In the genomic region with DNA sequence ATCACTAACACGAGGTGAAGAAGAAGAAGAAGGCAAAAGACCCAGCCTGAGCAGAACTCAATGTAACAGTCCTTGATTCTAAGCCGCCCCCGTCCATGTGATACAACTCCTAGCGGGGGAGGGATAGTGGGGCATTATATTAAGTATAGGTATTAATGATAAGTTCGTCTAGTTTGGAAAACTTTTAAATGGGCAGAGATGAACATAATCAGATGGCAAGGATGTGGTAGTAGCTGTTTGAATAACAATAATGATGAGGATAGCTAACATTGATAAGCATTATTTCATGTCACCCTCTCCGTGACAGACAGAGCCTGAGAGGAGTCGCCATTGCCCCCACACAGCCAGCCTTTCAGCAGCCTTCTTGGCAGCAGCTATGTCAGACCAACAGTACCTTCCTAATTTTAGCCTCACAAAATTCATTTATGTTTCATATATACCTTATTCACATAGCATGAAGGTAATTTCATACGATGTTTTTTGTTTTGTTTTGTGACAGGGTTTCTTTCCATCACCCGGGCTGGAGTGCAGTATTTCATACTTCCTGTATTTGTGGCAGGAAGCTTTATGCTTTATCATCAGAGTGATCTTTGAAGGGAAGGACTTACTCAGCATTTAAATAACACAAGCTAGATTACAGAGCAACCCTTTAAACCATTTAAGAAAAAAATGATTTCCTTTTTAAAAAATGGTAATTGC, we compare ENCODE assay signal across 1 cellular context.
TF ChIP-seq lines count a peak whose summit lies in the region.

No MANE protein-coding gene starts in this region.

TF ChIP-seq in K562, 482 proteins besides CTCF, POLR2A, EP300 and RAD21 (continued from another document and continues in another):
- TF ChIP-seq GABPB1 (CRISPR knock-in tag; IDR thresholded peaks at IDR 0.05) (0 out of 2 replicates have a peak, but pooled peaks have one; percentile 41), XRCC4 (IDR thresholded peaks at IDR 0.05; ENCODE audit: extremely low read depth, insufficient read depth, insufficient read length) (no peak), RNF2 (IDR thresholded peaks at IDR 0.05) (no peak), TAF1 (IDR thresholded peaks at IDR 0.05; ENCODE audit: control insufficient read depth, extremely low read depth, insufficient read depth, low read length, severe bottlenecking) (peak; percentile 42), CC2D1A (IDR thresholded peaks at IDR 0.05) (no peak), POLR2H (tag; IDR thresholded peaks at IDR 0.05; ENCODE audit: low read depth) (peak; percentile 94), SRSF9 (IDR thresholded peaks at IDR 0.05; ENCODE audit: borderline replicate concordance, low read depth, low read length) (no peak), ZNF644 (tag; IDR thresholded peaks at IDR 0.05; ENCODE audit: low read depth) (no peak), DPF2 (IDR thresholded peaks at IDR 0.05) (peak; percentile 86), CREBBP (IDR thresholded peaks at IDR 0.05; ENCODE audit: low read depth, low read length) (no peak), C11orf30 (IDR thresholded peaks at IDR 0.05; ENCODE audit: low read depth) (peak; percentile 98), SPI1 (IDR thresholded peaks at IDR 0.05; ENCODE audit: borderline replicate concordance, low read depth, low read length) (no peak), POU5F1 (IDR thresholded peaks at IDR 0.05; ENCODE audit: borderline replicate concordance, low read depth, low read length, partially characterized antibody) (no peak), PHB (CRISPR knock-in tag; IDR thresholded peaks at IDR 0.05) (no peak), NR1H2 (CRISPR knock-in tag; IDR thresholded peaks at IDR 0.05) (no peak), MBD2 (IDR thresholded peaks at IDR 0.05; ENCODE audit: borderline replicate concordance, low read depth) (0 out of 2 replicates have a peak, but pooled peaks have one; percentile 32), SOX6 (IDR thresholded peaks at IDR 0.05) (peak; percentile 27; the same call in 1 of the 2 replicates), ASH1L (IDR thresholded peaks at IDR 0.05; ENCODE audit: borderline replicate concordance, low read depth, partially characterized antibody) (peak; percentile 35), ZNF165 (CRISPR knock-in tag; IDR thresholded peaks at IDR 0.05; ENCODE audit: borderline replicate concordance) (no peak), PHF21A (IDR thresholded peaks at IDR 0.05; ENCODE audit: borderline replicate concordance, low read depth) (no peak), CHD2 (IDR thresholded peaks at IDR 0.05; ENCODE audit: low read depth, low read length) (no peak), NFATC3 (IDR thresholded peaks at IDR 0.05) (no peak), ZNF143 (CRISPR knock-in tag; IDR thresholded peaks at IDR 0.05) (no peak), ZNF232 (CRISPR knock-in tag; IDR thresholded peaks at IDR 0.05) (no peak), ESRRA (IDR thresholded peaks at IDR 0.05; ENCODE audit: borderline replicate concordance, low read depth) (no peak), POLR2B (IDR thresholded peaks at IDR 0.05; ENCODE audit: low read depth, partially characterized antibody) (peak; percentile 73), ZNF354B (CRISPR knock-in tag; IDR thresholded peaks at IDR 0.05) (no peak; the same call in 1 of the 2 replicates), HDAC2 (IDR thresholded peaks at IDR 0.05) (peak; percentile 51)
- TF ChIP-seq, protein P1, sequence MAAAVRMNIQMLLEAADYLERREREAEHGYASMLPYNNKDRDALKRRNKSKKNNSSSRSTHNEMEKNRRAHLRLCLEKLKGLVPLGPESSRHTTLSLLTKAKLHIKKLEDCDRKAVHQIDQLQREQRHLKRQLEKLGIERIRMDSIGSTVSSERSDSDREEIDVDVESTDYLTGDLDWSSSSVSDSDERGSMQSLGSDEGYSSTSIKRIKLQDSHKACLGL (CRISPR knock-in tag; IDR thresholded peaks at IDR 0.05; ENCODE audit: borderline replicate concordance, poor library complexity, severe bottlenecking), result no peak
- TF ChIP-seq, protein P2, sequence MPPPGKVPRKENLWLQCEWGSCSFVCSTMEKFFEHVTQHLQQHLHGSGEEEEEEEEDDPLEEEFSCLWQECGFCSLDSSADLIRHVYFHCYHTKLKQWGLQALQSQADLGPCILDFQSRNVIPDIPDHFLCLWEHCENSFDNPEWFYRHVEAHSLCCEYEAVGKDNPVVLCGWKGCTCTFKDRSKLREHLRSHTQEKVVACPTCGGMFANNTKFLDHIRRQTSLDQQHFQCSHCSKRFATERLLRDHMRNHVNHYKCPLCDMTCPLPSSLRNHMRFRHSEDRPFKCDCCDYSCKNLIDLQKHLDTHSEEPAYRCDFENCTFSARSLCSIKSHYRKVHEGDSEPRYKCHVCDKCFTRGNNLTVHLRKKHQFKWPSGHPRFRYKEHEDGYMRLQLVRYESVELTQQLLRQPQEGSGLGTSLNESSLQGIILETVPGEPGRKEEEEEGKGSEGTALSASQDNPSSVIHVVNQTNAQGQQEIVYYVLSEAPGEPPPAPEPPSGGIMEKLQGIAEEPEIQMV (tag; conservative IDR thresholded peaks at IDR 0.05; ENCODE audit: low read depth), result no peak
- TF ChIP-seq, protein P3, sequence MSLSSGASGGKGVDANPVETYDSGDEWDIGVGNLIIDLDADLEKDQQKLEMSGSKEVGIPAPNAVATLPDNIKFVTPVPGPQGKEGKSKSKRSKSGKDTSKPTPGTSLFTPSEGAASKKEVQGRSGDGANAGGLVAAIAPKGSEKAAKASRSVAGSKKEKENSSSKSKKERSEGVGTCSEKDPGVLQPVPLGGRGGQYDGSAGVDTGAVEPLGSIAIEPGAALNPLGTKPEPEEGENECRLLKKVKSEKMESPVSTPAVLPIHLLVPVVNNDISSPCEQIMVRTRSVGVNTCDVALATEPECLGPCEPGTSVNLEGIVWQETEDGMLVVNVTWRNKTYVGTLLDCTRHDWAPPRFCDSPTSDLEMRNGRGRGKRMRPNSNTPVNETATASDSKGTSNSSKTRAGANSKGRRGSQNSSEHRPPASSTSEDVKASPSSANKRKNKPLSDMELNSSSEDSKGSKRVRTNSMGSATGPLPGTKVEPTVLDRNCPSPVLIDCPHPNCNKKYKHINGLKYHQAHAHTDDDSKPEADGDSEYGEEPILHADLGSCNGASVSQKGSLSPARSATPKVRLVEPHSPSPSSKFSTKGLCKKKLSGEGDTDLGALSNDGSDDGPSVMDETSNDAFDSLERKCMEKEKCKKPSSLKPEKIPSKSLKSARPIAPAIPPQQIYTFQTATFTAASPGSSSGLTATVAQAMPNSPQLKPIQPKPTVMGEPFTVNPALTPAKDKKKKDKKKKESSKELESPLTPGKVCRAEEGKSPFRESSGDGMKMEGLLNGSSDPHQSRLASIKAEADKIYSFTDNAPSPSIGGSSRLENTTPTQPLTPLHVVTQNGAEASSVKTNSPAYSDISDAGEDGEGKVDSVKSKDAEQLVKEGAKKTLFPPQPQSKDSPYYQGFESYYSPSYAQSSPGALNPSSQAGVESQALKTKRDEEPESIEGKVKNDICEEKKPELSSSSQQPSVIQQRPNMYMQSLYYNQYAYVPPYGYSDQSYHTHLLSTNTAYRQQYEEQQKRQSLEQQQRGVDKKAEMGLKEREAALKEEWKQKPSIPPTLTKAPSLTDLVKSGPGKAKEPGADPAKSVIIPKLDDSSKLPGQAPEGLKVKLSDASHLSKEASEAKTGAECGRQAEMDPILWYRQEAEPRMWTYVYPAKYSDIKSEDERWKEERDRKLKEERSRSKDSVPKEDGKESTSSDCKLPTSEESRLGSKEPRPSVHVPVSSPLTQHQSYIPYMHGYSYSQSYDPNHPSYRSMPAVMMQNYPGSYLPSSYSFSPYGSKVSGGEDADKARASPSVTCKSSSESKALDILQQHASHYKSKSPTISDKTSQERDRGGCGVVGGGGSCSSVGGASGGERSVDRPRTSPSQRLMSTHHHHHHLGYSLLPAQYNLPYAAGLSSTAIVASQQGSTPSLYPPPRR (CRISPR knock-in tag; IDR thresholded peaks at IDR 0.05; ENCODE audit: borderline replicate concordance), result no peak
- TF ChIP-seq, protein P4, sequence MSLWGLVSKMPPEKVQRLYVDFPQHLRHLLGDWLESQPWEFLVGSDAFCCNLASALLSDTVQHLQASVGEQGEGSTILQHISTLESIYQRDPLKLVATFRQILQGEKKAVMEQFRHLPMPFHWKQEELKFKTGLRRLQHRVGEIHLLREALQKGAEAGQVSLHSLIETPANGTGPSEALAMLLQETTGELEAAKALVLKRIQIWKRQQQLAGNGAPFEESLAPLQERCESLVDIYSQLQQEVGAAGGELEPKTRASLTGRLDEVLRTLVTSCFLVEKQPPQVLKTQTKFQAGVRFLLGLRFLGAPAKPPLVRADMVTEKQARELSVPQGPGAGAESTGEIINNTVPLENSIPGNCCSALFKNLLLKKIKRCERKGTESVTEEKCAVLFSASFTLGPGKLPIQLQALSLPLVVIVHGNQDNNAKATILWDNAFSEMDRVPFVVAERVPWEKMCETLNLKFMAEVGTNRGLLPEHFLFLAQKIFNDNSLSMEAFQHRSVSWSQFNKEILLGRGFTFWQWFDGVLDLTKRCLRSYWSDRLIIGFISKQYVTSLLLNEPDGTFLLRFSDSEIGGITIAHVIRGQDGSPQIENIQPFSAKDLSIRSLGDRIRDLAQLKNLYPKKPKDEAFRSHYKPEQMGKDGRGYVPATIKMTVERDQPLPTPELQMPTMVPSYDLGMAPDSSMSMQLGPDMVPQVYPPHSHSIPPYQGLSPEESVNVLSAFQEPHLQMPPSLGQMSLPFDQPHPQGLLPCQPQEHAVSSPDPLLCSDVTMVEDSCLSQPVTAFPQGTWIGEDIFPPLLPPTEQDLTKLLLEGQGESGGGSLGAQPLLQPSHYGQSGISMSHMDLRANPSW (CRISPR knock-in tag; IDR thresholded peaks at IDR 0.05), result no peak
- TF ChIP-seq, protein P5, sequence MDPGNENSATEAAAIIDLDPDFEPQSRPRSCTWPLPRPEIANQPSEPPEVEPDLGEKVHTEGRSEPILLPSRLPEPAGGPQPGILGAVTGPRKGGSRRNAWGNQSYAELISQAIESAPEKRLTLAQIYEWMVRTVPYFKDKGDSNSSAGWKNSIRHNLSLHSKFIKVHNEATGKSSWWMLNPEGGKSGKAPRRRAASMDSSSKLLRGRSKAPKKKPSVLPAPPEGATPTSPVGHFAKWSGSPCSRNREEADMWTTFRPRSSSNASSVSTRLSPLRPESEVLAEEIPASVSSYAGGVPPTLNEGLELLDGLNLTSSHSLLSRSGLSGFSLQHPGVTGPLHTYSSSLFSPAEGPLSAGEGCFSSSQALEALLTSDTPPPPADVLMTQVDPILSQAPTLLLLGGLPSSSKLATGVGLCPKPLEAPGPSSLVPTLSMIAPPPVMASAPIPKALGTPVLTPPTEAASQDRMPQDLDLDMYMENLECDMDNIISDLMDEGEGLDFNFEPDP (CRISPR knock-in tag; IDR thresholded peaks at IDR 0.05), result no peak
- TF ChIP-seq, protein P6, sequence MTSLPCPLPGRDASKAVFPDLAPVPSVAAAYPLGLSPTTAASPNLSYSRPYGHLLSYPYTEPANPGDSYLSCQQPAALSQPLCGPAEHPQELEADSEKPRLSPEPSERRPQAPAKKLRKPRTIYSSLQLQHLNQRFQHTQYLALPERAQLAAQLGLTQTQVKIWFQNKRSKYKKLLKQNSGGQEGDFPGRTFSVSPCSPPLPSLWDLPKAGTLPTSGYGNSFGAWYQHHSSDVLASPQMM (CRISPR knock-in tag; IDR thresholded peaks at IDR 0.05), result no peak
- TF ChIP-seq, protein P7, sequence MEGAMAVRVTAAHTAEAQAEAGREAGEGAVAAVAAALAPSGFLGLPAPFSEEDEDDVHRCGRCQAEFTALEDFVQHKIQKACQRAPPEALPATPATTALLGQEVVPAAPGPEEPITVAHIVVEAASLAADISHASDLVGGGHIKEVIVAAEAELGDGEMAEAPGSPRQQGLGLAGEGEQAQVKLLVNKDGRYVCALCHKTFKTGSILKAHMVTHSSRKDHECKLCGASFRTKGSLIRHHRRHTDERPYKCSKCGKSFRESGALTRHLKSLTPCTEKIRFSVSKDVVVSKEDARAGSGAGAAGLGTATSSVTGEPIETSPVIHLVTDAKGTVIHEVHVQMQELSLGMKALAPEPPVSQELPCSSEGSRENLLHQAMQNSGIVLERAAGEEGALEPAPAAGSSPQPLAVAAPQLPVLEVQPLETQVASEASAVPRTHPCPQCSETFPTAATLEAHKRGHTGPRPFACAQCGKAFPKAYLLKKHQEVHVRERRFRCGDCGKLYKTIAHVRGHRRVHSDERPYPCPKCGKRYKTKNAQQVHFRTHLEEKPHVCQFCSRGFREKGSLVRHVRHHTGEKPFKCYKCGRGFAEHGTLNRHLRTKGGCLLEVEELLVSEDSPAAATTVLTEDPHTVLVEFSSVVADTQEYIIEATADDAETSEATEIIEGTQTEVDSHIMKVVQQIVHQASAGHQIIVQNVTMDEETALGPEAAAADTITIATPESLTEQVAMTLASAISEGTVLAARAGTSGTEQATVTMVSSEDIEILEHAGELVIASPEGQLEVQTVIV (CRISPR knock-in tag; IDR thresholded peaks at IDR 0.05; ENCODE audit: borderline replicate concordance), result no peak
- TF ChIP-seq, protein P8, sequence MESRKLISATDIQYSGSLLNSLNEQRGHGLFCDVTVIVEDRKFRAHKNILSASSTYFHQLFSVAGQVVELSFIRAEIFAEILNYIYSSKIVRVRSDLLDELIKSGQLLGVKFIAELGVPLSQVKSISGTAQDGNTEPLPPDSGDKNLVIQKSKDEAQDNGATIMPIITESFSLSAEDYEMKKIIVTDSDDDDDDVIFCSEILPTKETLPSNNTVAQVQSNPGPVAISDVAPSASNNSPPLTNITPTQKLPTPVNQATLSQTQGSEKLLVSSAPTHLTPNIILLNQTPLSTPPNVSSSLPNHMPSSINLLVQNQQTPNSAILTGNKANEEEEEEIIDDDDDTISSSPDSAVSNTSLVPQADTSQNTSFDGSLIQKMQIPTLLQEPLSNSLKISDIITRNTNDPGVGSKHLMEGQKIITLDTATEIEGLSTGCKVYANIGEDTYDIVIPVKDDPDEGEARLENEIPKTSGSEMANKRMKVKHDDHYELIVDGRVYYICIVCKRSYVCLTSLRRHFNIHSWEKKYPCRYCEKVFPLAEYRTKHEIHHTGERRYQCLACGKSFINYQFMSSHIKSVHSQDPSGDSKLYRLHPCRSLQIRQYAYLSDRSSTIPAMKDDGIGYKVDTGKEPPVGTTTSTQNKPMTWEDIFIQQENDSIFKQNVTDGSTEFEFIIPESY (CRISPR knock-in tag; IDR thresholded peaks at IDR 0.05), result no peak
- TF ChIP-seq, protein P9, sequence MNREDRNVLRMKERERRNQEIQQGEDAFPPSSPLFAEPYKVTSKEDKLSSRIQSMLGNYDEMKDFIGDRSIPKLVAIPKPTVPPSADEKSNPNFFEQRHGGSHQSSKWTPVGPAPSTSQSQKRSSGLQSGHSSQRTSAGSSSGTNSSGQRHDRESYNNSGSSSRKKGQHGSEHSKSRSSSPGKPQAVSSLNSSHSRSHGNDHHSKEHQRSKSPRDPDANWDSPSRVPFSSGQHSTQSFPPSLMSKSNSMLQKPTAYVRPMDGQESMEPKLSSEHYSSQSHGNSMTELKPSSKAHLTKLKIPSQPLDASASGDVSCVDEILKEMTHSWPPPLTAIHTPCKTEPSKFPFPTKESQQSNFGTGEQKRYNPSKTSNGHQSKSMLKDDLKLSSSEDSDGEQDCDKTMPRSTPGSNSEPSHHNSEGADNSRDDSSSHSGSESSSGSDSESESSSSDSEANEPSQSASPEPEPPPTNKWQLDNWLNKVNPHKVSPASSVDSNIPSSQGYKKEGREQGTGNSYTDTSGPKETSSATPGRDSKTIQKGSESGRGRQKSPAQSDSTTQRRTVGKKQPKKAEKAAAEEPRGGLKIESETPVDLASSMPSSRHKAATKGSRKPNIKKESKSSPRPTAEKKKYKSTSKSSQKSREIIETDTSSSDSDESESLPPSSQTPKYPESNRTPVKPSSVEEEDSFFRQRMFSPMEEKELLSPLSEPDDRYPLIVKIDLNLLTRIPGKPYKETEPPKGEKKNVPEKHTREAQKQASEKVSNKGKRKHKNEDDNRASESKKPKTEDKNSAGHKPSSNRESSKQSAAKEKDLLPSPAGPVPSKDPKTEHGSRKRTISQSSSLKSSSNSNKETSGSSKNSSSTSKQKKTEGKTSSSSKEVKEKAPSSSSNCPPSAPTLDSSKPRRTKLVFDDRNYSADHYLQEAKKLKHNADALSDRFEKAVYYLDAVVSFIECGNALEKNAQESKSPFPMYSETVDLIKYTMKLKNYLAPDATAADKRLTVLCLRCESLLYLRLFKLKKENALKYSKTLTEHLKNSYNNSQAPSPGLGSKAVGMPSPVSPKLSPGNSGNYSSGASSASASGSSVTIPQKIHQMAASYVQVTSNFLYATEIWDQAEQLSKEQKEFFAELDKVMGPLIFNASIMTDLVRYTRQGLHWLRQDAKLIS (CRISPR knock-in tag; IDR thresholded peaks at IDR 0.05), result peak; percentile 60; the same call in 1 of the 2 replicates
